In the genomic region with DNA sequence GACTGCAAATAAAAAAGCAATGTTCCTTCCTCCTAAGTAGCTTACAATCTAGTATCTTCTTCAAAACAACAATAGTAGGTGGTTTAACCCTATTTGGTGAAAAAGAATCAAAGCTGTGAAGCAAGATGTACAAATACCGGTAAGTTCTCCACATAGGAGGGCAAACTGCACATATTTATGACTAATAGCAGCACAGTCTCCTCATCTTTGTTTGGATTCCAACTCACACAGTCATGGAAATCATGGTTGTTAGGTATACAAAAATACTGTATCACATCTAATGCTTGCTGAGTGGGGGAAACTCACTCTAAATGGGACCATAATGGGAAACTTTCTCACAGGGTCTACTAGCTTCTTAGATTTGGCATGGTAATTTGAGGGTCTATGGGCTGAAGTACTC, we compare ENCODE assay signal across 22 cellular contexts.
DNase-seq lines count a peak whose midpoint lies in the region; ATAC-seq, FAIRE-seq and TF ChIP-seq lines count a peak whose summit lies in the region.
"Had no signal": no experiment of that assay in that cellular context is flagged by ENCODE, and none has a peak within 500 bp of the region (broad histone marks: within the 10 kb centered on the region; RNA-seq: fewer than 3 reads in every experiment).

No MANE protein-coding gene starts in this region.

- POLR2A ChIA-PET in A549 (lab: Yijun Ruan, JAX) = no interaction called here

- H3K27ac Mint-ChIP-seq in astrocyte (ENCODE audit: unreplicated experiment) = peak overlapping the region; percentile 64

- FAIRE-seq in A549 (lab: Jason Lieb, UNC) = no peak
- peak; percentile 68 for FAIRE-seq in astrocyte (lab: Jason Lieb, UNC)
- no peak for FAIRE-seq in urothelium cell line (lab: Jason Lieb, UNC)
- FAIRE-seq: A204.1, GM12892 had no signal

- H3K27me3 ChIP-seq in astrocyte (ENCODE audit: insufficient read depth, low read length) = no peaks in the 10 kb centered on the region
- H3K27me3 ChIP-seq: cardiac muscle cell, gastroesophageal sphincter, MG63, ovary had no signal

- H3K4me1 Mint-ChIP-seq in astrocyte (ENCODE audit: low read depth, unreplicated experiment) = peaks cover 2% of the 10 kb centered on the region

- no peaks in the 10 kb centered on the region for H3K36me3 Mint-ChIP-seq in astrocyte (ENCODE audit: low read depth, unreplicated experiment)

- H3K4me3 ChIP-seq in A549 (no peak overlapping the region), astrocyte (ENCODE audit: insufficient read depth, low read depth, low read length) (no peak overlapping the region), fibroblast of the aortic adventitia (ENCODE audit: low read depth, low read length) (no peak overlapping the region)
- H3K4me3 ChIP-seq: cardiac muscle cell, gastroesophageal sphincter, MG63, ovary had no signal

- H3K4me1 ChIP-seq in A549 (peaks cover 11% of the 10 kb centered on the region), astrocyte (ENCODE audit: insufficient read depth, low read length) (no peaks in the 10 kb centered on the region)
- H3K4me1 ChIP-seq: gastroesophageal sphincter had no signal

- H3K9me3 ChIP-seq in A549 (0 out of 3 replicates have a peak, but pooled peaks cover 5% of the 10 kb centered on the region), astrocyte (ENCODE audit: insufficient read depth, low read depth, low read length) (no peaks in the 10 kb centered on the region)
- H3K9me3 ChIP-seq: MG63, ovary had no signal

- no peak for TF ChIP-seq RAD21 in A549 (conservative IDR thresholded peaks at IDR 0.05 in 1 of 2, IDR thresholded peaks at IDR 0.05 in 1 of 2)

- H3K27ac ChIP-seq in A549 (0 out of 6 replicates have a peak overlapping the region, but pooled peaks of 1 of the 2 experiments have one; percentile 13), astrocyte (ENCODE audit: low read depth, low read length) (peak overlapping the region; percentile 51)
- H3K27ac ChIP-seq: cardiac muscle cell, gastroesophageal sphincter, ovary had no signal

- H2AFZ ChIP-seq in astrocyte (ENCODE audit: low read depth, low read length) = no peak overlapping the region

- no peak for TF ChIP-seq EP300 in A549 (IDR thresholded peaks at IDR 0.05)

- H3K36me3 ChIP-seq in astrocyte (ENCODE audit: insufficient read depth, low read length) = no peaks in the 10 kb centered on the region
- H3K36me3 ChIP-seq: cardiac muscle cell, gastroesophageal sphincter, MG63, ovary had no signal

- H4K20me1 ChIP-seq in astrocyte (ENCODE audit: insufficient read depth, low read length) = no peaks in the 10 kb centered on the region

- no peak overlapping the region for H3K9ac ChIP-seq in astrocyte (ENCODE audit: low read length)

- TF ChIP-seq POLR2A in A549 (IDR thresholded peaks at IDR 0.05; ENCODE audit: low read length) = no peak

- H3K4me2 ChIP-seq in A549 (peak overlapping the region; percentile 38; the same call in 2 of the 3 replicates), astrocyte (ENCODE audit: low read length) (no peak overlapping the region)

- no peak overlapping the region for H3K4me3 Mint-ChIP-seq in astrocyte (ENCODE audit: unreplicated experiment)

- H3K27me3 Mint-ChIP-seq in astrocyte (ENCODE audit: low read depth, unreplicated experiment) = peaks cover 2% of the 10 kb centered on the region

- 10% methylated on average over 1 of the region's 1 CpG for whole genome bisulfite sequencing in A549 (ENCODE audit: missing lambda C conversion rate)

- TF ChIP-seq CTCF in A549 (IDR thresholded peaks at IDR 0.05) (no peak), astrocyte (IDR thresholded peaks at IDR 0.05; ENCODE audit: insufficient read depth, low read depth, low read length) (no peak), fibroblast of the aortic adventitia (IDR thresholded peaks at IDR 0.05; ENCODE audit: insufficient read depth, low read length) (no peak)

- H3K79me2 ChIP-seq in astrocyte (ENCODE audit: insufficient read depth, low read length) = no peaks in the 10 kb centered on the region

- peak in 1 of 2 experiments; percentile 47 for DNase-seq in A549 (ENCODE audit: low read depth in 1 of 2, low spot score in 1 of 2)
- peak; percentile 28 for DNase-seq in GM04504 (ENCODE audit: low read depth)
- DNase-seq in astrocyte (ENCODE audit: low read depth) = peak; percentile 73
- DNase-seq in fibroblast of the aortic adventitia (ENCODE audit: low read depth) = peak; percentile 58
- DNase-seq in NCI-H2029 treated with DMSO at 0.1 percent for 48 hours (lab: John Stamatoyannopoulos, UW) = no peak
- DNase-seq in urothelium cell line (ENCODE audit: low spot score) = no peak
- DNase-seq: activated naive CD4-positive, alpha-beta T cell; COR-L47; effector CD4-positive, alpha-beta T cell; GOT3; MG63; NCI-H2029; NCI-H524; ovary; stimulated activated naive CD4-positive, alpha-beta T cell treated with Interleukin-2 at 50 U/mL for 16 hours; T1000 had no signal

- ATAC-seq in A549 = peak; percentile 70 to 88; a peak in 4 of 6 replicates
- no peak for ATAC-seq in HG03354 (IDR thresholded peaks at IDR 0.05; ENCODE audit: poor library complexity, severe bottlenecking, unreplicated experiment)
- ATAC-seq in HG03460 (IDR thresholded peaks at IDR 0.05; ENCODE audit: unreplicated experiment) = no peak
- ATAC-seq: gastroesophageal sphincter had no signal

- CTCF ChIA-PET in A549 (lab: Yijun Ruan, JAX) = no interaction called here

- no peaks in the 10 kb centered on the region for H3K9me3 Mint-ChIP-seq in astrocyte (ENCODE audit: unreplicated experiment)

TF ChIP-seq in A549, 52 proteins besides CTCF, POLR2A, EP300 and RAD21:
- no peak for TF ChIP-seq NR3C1 (IDR thresholded peaks at IDR 0.05)
- TF ChIP-seq FOSL2 (IDR thresholded peaks at IDR 0.05) = no peak
- peak; percentile 53 for TF ChIP-seq FOSL2 (CRISPR knock-in tag; IDR thresholded peaks at IDR 0.05)
- TF ChIP-seq PHF8 (IDR thresholded peaks at IDR 0.05; ENCODE audit: borderline replicate concordance, low read depth) = no peak
- TF ChIP-seq MAFK (IDR thresholded peaks at IDR 0.05; ENCODE audit: partially characterized antibody) = no peak
- TF ChIP-seq USF2 (IDR thresholded peaks at IDR 0.05) = no peak
- TF ChIP-seq, protein P1, sequence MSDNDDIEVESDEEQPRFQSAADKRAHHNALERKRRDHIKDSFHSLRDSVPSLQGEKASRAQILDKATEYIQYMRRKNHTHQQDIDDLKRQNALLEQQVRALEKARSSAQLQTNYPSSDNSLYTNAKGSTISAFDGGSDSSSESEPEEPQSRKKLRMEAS (IDR thresholded peaks at IDR 0.05) = no peak
- TF ChIP-seq FOXS1 (CRISPR knock-in tag; IDR thresholded peaks at IDR 0.05) = no peak
- TF ChIP-seq NPAS2 (CRISPR knock-in tag; IDR thresholded peaks at IDR 0.05; ENCODE audit: borderline replicate concordance) = no peak

Comparison
In these comparisons a context has a peak if more than half of its experiments do, and no peak if none do; other contexts are left out.
1. ATAC-seq: peak in A549 (2 of 2); none in HG03354 (single experiment) and HG03460 (single experiment).
2. DNase-seq: peak in GM04504 (single experiment), astrocyte (single experiment) and fibroblast of the aortic adventitia (single experiment); none in NCI-H2029 treated with DMSO at 0.1 percent for 48 hours (single experiment) and urothelium cell line (single experiment).